Comparison of ENCODE assay signal across 1 cellular context in genomic region chr9:135070964-135071735, GRCh38.
TF ChIP-seq lines count a peak whose summit lies in the region.

No MANE protein-coding gene starts in this region.

TF ChIP-seq in K562, 482 proteins besides CTCF, POLR2A, EP300 and RAD21:
- TF ChIP-seq SPI1 (IDR thresholded peaks at IDR 0.05; ENCODE audit: borderline replicate concordance, low read depth, low read length) (peak; percentile 91), ATF3 (IDR thresholded peaks at IDR 0.05) (peak; percentile 70), ATF3 (CRISPR knock-in tag; conservative IDR thresholded peaks at IDR 0.05) (no peak), CEBPB (tag; IDR thresholded peaks at IDR 0.05) (no peak), ATF7 (IDR thresholded peaks at IDR 0.05) (peak; percentile 56; the same call in 1 of the 2 replicates)
